Comparison of ENCODE assay signal across 19 cellular contexts in genomic region chr6:23213651-23214050, GRCh38.
"Had no signal": no experiment of that assay in that cellular context is flagged by ENCODE, and none has a peak within 500 bp of the region (broad histone marks: within the 10 kb centered on the region; RNA-seq: fewer than 3 reads in every experiment).

No MANE protein-coding gene starts in this region.

- DNase-seq: activated CD4-positive, alpha-beta memory T cell treated with anti-CD3 and anti-CD28 coated beads for 36 hours; activated CD4-positive, alpha-beta T cell treated with anti-CD3 and anti-CD28 coated beads for 36 hours; activated CD8-positive, alpha-beta memory T cell treated with anti-CD3 and anti-CD28 coated beads, Interleukin-2, amount 10 ng/mL, durations not matched to agents 7 days and 5 days; activated effector memory CD4-positive, alpha-beta T cell treated with Interleukin-2 at 50 U/mL for 16 hours; activated naive CD4-positive, alpha-beta T cell treated with anti-CD3 and anti-CD28 coated beads, Interleukin-2, amount 50 U/mL, for 16 hours; activated T-cell treated with anti-CD3 and anti-CD28 coated beads, Interleukin-2, amount 50 U/mL, for 1 hour; amniotic stem cell; cerebellar nuclear complex; erythroblast; left cardiac atrium; lower lobe of right lung; midbrain; psoas muscle; right lobe of liver; stimulated activated CD4-positive, alpha-beta T cell treated with anti-CD3 and anti-CD28 coated beads, Interleukin-1b, Interleukin-23, amount 100 ng/mL, for 48 hours; stomach had no signal

- H3K27ac Mint-ChIP-seq: activated CD4-positive, alpha-beta memory T cell treated with anti-CD3 and anti-CD28 coated beads for 36 hours; activated CD4-positive, alpha-beta T cell treated with anti-CD3 and anti-CD28 coated beads for 36 hours; activated CD8-positive, alpha-beta memory T cell treated with anti-CD3 and anti-CD28 coated beads, Interleukin-2, amount 10 ng/mL, durations not matched to agents 7 days and 5 days; brain; T-helper 1 cell treated with Interleukin-12 subunit alpha and Interleukin-12 subunit beta and Interleukin-4 antibody, amounts not matched to agents 30 μg/mL and 1 μg/mL, for 36 hours had no signal

- ATAC-seq: activated CD4-positive, alpha-beta T cell treated with anti-CD3 and anti-CD28 coated beads for 36 hours; activated CD8-positive, alpha-beta memory T cell treated with anti-CD3 and anti-CD28 coated beads, Interleukin-2, amount 10 ng/mL, durations not matched to agents 7 days and 5 days; left cardiac atrium; lower lobe of right lung; psoas muscle; right lobe of liver had no signal

- H3K36me3 Mint-ChIP-seq: activated CD4-positive, alpha-beta memory T cell treated with anti-CD3 and anti-CD28 coated beads for 36 hours had no signal

- H3K27me3 Mint-ChIP-seq: activated CD4-positive, alpha-beta memory T cell treated with anti-CD3 and anti-CD28 coated beads for 36 hours; activated CD4-positive, alpha-beta T cell treated with anti-CD3 and anti-CD28 coated beads for 36 hours; activated CD8-positive, alpha-beta memory T cell treated with anti-CD3 and anti-CD28 coated beads, Interleukin-2, amount 10 ng/mL, durations not matched to agents 7 days and 5 days; brain had no signal

- H3K9me3 ChIP-seq: lower lobe of right lung, psoas muscle, right lobe of liver had no signal

- H3K4me3 Mint-ChIP-seq: activated CD4-positive, alpha-beta memory T cell treated with anti-CD3 and anti-CD28 coated beads for 36 hours; activated CD4-positive, alpha-beta T cell treated with anti-CD3 and anti-CD28 coated beads for 36 hours; activated CD8-positive, alpha-beta memory T cell treated with anti-CD3 and anti-CD28 coated beads, Interleukin-2, amount 10 ng/mL, durations not matched to agents 7 days and 5 days; brain; neural crest cell; T-helper 1 cell treated with Interleukin-12 subunit alpha and Interleukin-12 subunit beta and Interleukin-4 antibody, amounts not matched to agents 30 μg/mL and 1 μg/mL, for 36 hours had no signal

- H3K4me1 Mint-ChIP-seq: activated CD4-positive, alpha-beta T cell treated with anti-CD3 and anti-CD28 coated beads for 36 hours; activated CD8-positive, alpha-beta memory T cell treated with anti-CD3 and anti-CD28 coated beads, Interleukin-2, amount 10 ng/mL, durations not matched to agents 7 days and 5 days had no signal

- H3K27ac ChIP-seq: lower lobe of right lung, psoas muscle, right lobe of liver, stomach had no signal

- H3K4me3 ChIP-seq: lower lobe of right lung, psoas muscle, right lobe of liver, stomach had no signal

- H3K27me3 ChIP-seq: right lobe of liver, stomach had no signal

- H3K36me3 ChIP-seq: lower lobe of right lung, right lobe of liver, stomach had no signal

- H3K4me1 ChIP-seq: lower lobe of right lung, psoas muscle, right lobe of liver, stomach had no signal
